Comparison of ENCODE assay signal across 1 cellular context in genomic region chrX:71652405-71652804, GRCh38.
TF ChIP-seq lines count a peak whose summit lies in the region.

No MANE protein-coding gene starts in this region.

TF ChIP-seq in GM23338, 12 proteins besides CTCF, POLR2A, EP300 and RAD21 (continued from another document):
- TF ChIP-seq, protein P1, sequence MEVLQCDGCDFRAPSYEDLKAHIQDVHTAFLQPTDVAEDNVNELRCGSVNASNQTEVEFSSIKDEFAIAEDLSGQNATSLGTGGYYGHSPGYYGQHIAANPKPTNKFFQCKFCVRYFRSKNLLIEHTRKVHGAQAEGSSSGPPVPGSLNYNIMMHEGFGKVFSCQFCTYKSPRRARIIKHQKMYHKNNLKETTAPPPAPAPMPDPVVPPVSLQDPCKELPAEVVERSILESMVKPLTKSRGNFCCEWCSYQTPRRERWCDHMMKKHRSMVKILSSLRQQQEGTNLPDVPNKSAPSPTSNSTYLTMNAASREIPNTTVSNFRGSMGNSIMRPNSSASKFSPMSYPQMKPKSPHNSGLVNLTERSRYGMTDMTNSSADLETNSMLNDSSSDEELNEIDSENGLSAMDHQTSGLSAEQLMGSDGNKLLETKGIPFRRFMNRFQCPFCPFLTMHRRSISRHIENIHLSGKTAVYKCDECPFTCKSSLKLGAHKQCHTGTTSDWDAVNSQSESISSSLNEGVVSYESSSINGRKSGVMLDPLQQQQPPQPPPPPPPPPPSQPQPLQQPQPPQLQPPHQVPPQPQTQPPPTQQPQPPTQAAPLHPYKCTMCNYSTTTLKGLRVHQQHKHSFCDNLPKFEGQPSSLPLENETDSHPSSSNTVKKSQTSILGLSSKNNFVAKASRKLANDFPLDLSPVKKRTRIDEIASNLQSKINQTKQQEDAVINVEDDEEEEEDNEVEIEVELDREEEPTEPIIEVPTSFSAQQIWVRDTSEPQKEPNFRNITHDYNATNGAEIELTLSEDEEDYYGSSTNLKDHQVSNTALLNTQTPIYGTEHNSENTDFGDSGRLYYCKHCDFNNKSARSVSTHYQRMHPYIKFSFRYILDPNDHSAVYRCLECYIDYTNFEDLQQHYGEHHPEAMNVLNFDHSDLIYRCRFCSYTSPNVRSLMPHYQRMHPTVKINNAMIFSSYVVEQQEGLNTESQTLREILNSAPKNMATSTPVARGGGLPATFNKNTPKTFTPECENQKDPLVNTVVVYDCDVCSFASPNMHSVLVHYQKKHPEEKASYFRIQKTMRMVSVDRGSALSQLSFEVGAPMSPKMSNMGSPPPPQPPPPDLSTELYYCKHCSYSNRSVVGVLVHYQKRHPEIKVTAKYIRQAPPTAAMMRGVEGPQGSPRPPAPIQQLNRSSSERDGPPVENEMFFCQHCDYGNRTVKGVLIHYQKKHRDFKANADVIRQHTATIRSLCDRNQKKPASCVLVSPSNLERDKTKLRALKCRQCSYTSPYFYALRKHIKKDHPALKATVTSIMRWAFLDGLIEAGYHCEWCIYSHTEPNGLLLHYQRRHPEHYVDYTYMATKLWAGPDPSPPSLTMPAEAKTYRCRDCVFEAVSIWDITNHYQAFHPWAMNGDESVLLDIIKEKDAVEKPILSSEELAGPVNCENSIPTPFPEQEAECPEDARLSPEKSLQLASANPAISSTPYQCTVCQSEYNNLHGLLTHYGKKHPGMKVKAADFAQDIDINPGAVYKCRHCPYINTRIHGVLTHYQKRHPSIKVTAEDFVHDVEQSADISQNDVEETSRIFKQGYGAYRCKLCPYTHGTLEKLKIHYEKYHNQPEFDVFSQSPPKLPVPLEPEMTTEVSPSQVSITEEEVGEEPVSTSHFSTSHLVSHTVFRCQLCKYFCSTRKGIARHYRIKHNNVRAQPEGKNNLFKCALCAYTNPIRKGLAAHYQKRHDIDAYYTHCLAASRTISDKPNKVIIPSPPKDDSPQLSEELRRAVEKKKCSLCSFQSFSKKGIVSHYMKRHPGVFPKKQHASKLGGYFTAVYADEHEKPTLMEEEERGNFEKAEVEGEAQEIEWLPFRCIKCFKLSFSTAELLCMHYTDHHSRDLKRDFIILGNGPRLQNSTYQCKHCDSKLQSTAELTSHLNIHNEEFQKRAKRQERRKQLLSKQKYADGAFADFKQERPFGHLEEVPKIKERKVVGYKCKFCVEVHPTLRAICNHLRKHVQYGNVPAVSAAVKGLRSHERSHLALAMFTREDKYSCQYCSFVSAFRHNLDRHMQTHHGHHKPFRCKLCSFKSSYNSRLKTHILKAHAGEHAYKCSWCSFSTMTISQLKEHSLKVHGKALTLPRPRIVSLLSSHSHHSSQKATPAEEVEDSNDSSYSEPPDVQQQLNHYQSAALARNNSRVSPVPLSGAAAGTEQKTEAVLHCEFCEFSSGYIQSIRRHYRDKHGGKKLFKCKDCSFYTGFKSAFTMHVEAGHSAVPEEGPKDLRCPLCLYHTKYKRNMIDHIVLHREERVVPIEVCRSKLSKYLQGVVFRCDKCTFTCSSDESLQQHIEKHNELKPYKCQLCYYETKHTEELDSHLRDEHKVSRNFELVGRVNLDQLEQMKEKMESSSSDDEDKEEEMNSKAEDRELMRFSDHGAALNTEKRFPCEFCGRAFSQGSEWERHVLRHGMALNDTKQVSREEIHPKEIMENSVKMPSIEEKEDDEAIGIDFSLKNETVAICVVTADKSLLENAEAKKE (CRISPR knock-in tag; IDR thresholded peaks at IDR 0.05), result no peak
- TF ChIP-seq NANOG (IDR thresholded peaks at IDR 0.05; ENCODE audit: borderline replicate concordance) (no peak), ZNF331 (CRISPR knock-in tag; IDR thresholded peaks at IDR 0.05; ENCODE audit: low read depth) (no peak), EZH2 (IDR thresholded peaks at IDR 0.05; ENCODE audit: low read depth, unreplicated experiment) (no peak), ZNF114 (CRISPR knock-in tag; IDR thresholded peaks at IDR 0.05) (no peak), EZH2phosphoT487 (IDR thresholded peaks at IDR 0.05; ENCODE audit: unreplicated experiment) (no peak), STAT1 (IDR thresholded peaks at IDR 0.05; ENCODE audit: unreplicated experiment) (no peak)
- TF ChIP-seq, protein P2, sequence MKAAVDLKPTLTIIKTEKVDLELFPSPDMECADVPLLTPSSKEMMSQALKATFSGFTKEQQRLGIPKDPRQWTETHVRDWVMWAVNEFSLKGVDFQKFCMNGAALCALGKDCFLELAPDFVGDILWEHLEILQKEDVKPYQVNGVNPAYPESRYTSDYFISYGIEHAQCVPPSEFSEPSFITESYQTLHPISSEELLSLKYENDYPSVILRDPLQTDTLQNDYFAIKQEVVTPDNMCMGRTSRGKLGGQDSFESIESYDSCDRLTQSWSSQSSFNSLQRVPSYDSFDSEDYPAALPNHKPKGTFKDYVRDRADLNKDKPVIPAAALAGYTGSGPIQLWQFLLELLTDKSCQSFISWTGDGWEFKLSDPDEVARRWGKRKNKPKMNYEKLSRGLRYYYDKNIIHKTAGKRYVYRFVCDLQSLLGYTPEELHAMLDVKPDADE (IDR thresholded peaks at IDR 0.05), result no peak
